In genomic region chr1:3785458-3786157, GRCh38 we compare ENCODE assay signal across 11 cellular contexts. TPM values are rescaled to one million over a fixed set of nuclear protein-coding genes. Genes with fewer than 3 reads are reported as not detected.
A peak's percentile ranks its signal among the peaks of the same experiment; 100 is the strongest.
DNase-seq lines count a peak whose midpoint lies in the region; ATAC-seq, FAIRE-seq and TF ChIP-seq lines count a peak whose summit lies in the region.
"Had no signal": no experiment of that assay in that cellular context is flagged by ENCODE, and none has a peak within 500 bp of the region (broad histone marks: within the 10 kb centered on the region; RNA-seq: fewer than 3 reads in every experiment).

No MANE protein-coding gene starts in this region.

- H3K4me3 Mint-ChIP-seq in T-cell: no peak overlapping the region
- H3K4me3 Mint-ChIP-seq: stimulated activated naive CD8-positive, alpha-beta T cell treated with anti-CD3 and anti-CD28 coated beads, Interleukin-15, Interleukin-2, amounts not matched to agents 100 ng/mL and 50 ng/mL, for 24 hours; T-helper 2 cell treated with Interferon-gamma antibody and Interleukin-4, amounts not matched to agents 5 μg/mL and 100 μg/mL, for 36 hours had no signal

- TF ChIP-seq RAD21 in A549 (conservative IDR thresholded peaks at IDR 0.05 in 1 of 2, IDR thresholded peaks at IDR 0.05 in 1 of 2) (peak; percentile 17 to 40; a peak in 2 of 5 replicates), SK-N-SH (IDR thresholded peaks at IDR 0.05; ENCODE audit: low read length) (peak; percentile 29)

- H3K27ac ChIP-seq in A549: no peak overlapping the region
- H3K27ac ChIP-seq in SK-N-SH (ENCODE audit: low read depth in 2 of 2, low read length in 1 of 2): no peak overlapping the region
- H3K27ac ChIP-seq in tibial artery: no peak overlapping the region

- TF ChIP-seq CTCF in A549 (IDR thresholded peaks at IDR 0.05) (peak; percentile 31; the same call in 2 of the 3 replicates), GM13976 (IDR thresholded peaks at IDR 0.05; ENCODE audit: borderline replicate concordance, control extremely low read depth, extremely low read depth, insufficient read depth, missing control alignments) (peak; percentile 5), SK-N-SH (IDR thresholded peaks at IDR 0.05) (peak; percentile 37), fibroblast of the aortic adventitia (IDR thresholded peaks at IDR 0.05; ENCODE audit: insufficient read depth, low read length) (peak; percentile 28), tibial artery (IDR thresholded peaks at IDR 0.05) (no peak)

- TF ChIP-seq EP300 in A549 (IDR thresholded peaks at IDR 0.05) (no peak), SK-N-SH (IDR thresholded peaks at IDR 0.05; ENCODE audit: borderline replicate concordance in 1 of 2, low read depth in 1 of 2, low read length in 1 of 2) (no peak)

- no peak for FAIRE-seq in A549 (lab: Jason Lieb, UNC)

- H3F3A ChIP-seq in SK-N-SH (replicated peaks; ENCODE audit: insufficient read depth): no peaks in the 10 kb centered on the region

- H3K27me3 ChIP-seq in SK-N-SH (ENCODE audit: insufficient read depth): no peaks in the 10 kb centered on the region
- H3K27me3 ChIP-seq in tibial artery: no peaks in the 10 kb centered on the region

- in situ Hi-C loops in GM13976 (cut with MboI; ENCODE audit: low sequenced_read_pairs, unreplicated experiment): no loop called here

- H3K9me3 ChIP-seq in A549: no peaks in the 10 kb centered on the region
- no peaks in the 10 kb centered on the region for H3K9me3 ChIP-seq in SK-N-SH
- no peaks in the 10 kb centered on the region for H3K9me3 ChIP-seq in tibial artery

- no peaks in the 10 kb centered on the region for H3K9me2 ChIP-seq in SK-N-SH

- no peaks in the 10 kb centered on the region for H3K4me1 ChIP-seq in A549
- H3K4me1 ChIP-seq in SK-N-SH (ENCODE audit: control insufficient read depth in 1 of 2, insufficient read depth in 2 of 2, low read depth in 1 of 2, low read length in 1 of 2): no peaks in the 10 kb centered on the region
- H3K4me1 ChIP-seq in tibial artery: peaks cover 0 to 9% (median 2%) of the 10 kb centered on the region in 4 donors

- DNase-seq in A549 (ENCODE audit: low read depth in 1 of 2, low spot score in 1 of 2) (no peak), GM13976 (ENCODE audit: low spot score) (no peak), SK-N-SH (peak; percentile 58), fibroblast of the aortic adventitia (ENCODE audit: low read depth) (peak; percentile 10), LoVo (ENCODE audit: low spot score) (no peak), T-cell (no peak), tibial artery (no peak)
- no peak for DNase-seq in effector CD4-positive, alpha-beta T cell
- DNase-seq: NCI-H1930 had no signal

- no peak overlapping the region for H3K4me3 ChIP-seq in A549
- no peak overlapping the region; a peak in 1 of 4 replicates for H3K4me3 ChIP-seq in SK-N-SH (ENCODE audit: low read depth in 2 of 2, low read length in 1 of 2)
- H3K4me3 ChIP-seq in fibroblast of the aortic adventitia (ENCODE audit: low read depth, low read length): no peak overlapping the region
- no peak overlapping the region for H3K4me3 ChIP-seq in tibial artery

- H3K27ac Mint-ChIP-seq in T-cell: no peak overlapping the region
- H3K27ac Mint-ChIP-seq: stimulated activated naive CD8-positive, alpha-beta T cell treated with anti-CD3 and anti-CD28 coated beads, Interleukin-15, Interleukin-2, amounts not matched to agents 100 ng/mL and 50 ng/mL, for 24 hours; T-helper 2 cell treated with Interferon-gamma antibody and Interleukin-4, amounts not matched to agents 5 μg/mL and 100 μg/mL, for 36 hours had no signal

- POLR2A ChIA-PET in A549 (lab: Yijun Ruan, JAX) (no interaction called here), SK-N-SH (lab: Yijun Ruan, JAX) (no interaction called here), T-cell (lab: Charles Lee) (no interaction called here)

- peaks cover 9 to 23% (median 9%) of the 10 kb centered on the region in 3 donors for H3K4me1 Mint-ChIP-seq in T-cell

- H3K4me2 ChIP-seq in A549 (no peak overlapping the region), SK-N-SH (no peak overlapping the region)

- peaks cover 35% of the 10 kb centered on the region; the same call in 1 of the 2 replicates for H3K79me2 ChIP-seq in SK-N-SH (ENCODE audit: insufficient read depth)

- ATAC-seq in A549: peak; percentile 58 to 80; a peak in 4 of 6 replicates
- ATAC-seq in T-cell (replicated peaks in 1 of 4): no peak

- H3K9ac ChIP-seq in SK-N-SH: no peak overlapping the region

- CTCF ChIA-PET in A549 (lab: Yijun Ruan, JAX): interaction anchor here (0.7 kb wide), 1 partner anchor 73 kb away, joined by 5 read pairs; no protein-coding TSS in a partner anchor
- CTCF ChIA-PET in SK-N-SH (lab: Yijun Ruan, JAX): interaction anchor here (0.6 to 2.9 kb wide), 4 partner anchors 10 to 117 kb away, joined by 3 to 13 read pairs (median 4); no protein-coding TSS in a partner anchor
- CTCF ChIA-PET in T-cell (lab: Charles Lee): no interaction called here

- H3K36me3 ChIP-seq in SK-N-SH (replicated peaks in 1 of 2; ENCODE audit: control insufficient read depth in 1 of 2, insufficient read depth in 2 of 2, low read length in 1 of 2): peaks cover 12 to 58% of the 10 kb centered on the region in 2 experiments
- H3K36me3 ChIP-seq in tibial artery: peaks cover 65 to 99% (median 89%) of the 10 kb centered on the region in 3 donors

- WGBS in A549 (ENCODE audit: missing lambda C conversion rate): 76% methylated on average over 14 of the region's 14 CpGs
- WGBS in SK-N-SH (ENCODE audit: low lambda C conversion rate): 92% methylated on average over 14 of the region's 14 CpGs

- no peak for TF ChIP-seq POLR2A in A549 (IDR thresholded peaks at IDR 0.05; ENCODE audit: low read length)

- H3K9me3 Mint-ChIP-seq in T-cell: no peaks in the 10 kb centered on the region
- H3K9me3 Mint-ChIP-seq: stimulated activated naive CD8-positive, alpha-beta T cell treated with anti-CD3 and anti-CD28 coated beads, Interleukin-15, Interleukin-2, amounts not matched to agents 100 ng/mL and 50 ng/mL, for 24 hours; T-helper 2 cell treated with Interferon-gamma antibody and Interleukin-4, amounts not matched to agents 5 μg/mL and 100 μg/mL, for 36 hours had no signal

- H4K20me1 ChIP-seq in SK-N-SH (ENCODE audit: insufficient read depth): peaks cover 30% of the 10 kb centered on the region

- H3K27me3 Mint-ChIP-seq in T-cell: no peaks in the 10 kb centered on the region
- H3K27me3 Mint-ChIP-seq: stimulated activated naive CD8-positive, alpha-beta T cell treated with anti-CD3 and anti-CD28 coated beads, Interleukin-15, Interleukin-2, amounts not matched to agents 100 ng/mL and 50 ng/mL, for 24 hours had no signal

- no peak overlapping the region for H2AFZ ChIP-seq in SK-N-SH (ENCODE audit: low read depth)

- peaks cover 44% of the 10 kb centered on the region for H3K36me3 Mint-ChIP-seq in T-cell

- intact Hi-C loops in tibial artery (cut with DNase I; ENCODE audit: low total_unique reads): no loop called here

TF ChIP-seq in SK-N-SH, 30 proteins besides CTCF, POLR2A, EP300 and RAD21 (continues in another document):
- no peak for TF ChIP-seq CHD2 (IDR thresholded peaks at IDR 0.05; ENCODE audit: low read length, partially characterized antibody)
- TF ChIP-seq SMC3 (IDR thresholded peaks at IDR 0.05; ENCODE audit: low read depth, low read length): no peak
- no peak for TF ChIP-seq NFIC (IDR thresholded peaks at IDR 0.05; ENCODE audit: borderline replicate concordance)
- no peak for TF ChIP-seq NRF1 (IDR thresholded peaks at IDR 0.05; ENCODE audit: low read depth, low read length)
- TF ChIP-seq RXRA (IDR thresholded peaks at IDR 0.05; ENCODE audit: borderline replicate concordance, low read depth): no peak

RNA-seq across cellular contexts. Expression of gene LRRC47, which starts 10.7 kb away (rescaled TPM):
- 37.3 and 41.6 TPM in 2 replicates for polyA plus RNA-seq in A549 (2011; rRNA removed)
- 22.0 and 22.2 TPM in 2 replicates for polyA plus RNA-seq in A549 (2012; cell fraction: cytosol; rRNA removed)
- polyA plus RNA-seq in A549 (2012; cell fraction: nucleus; rRNA removed): 24.9 and 29.3 TPM in 2 replicates
- polyA plus RNA-seq in A549 (2017; fragmentation: RNase III; extraction: RNeasy Plus Mini Kit Qiagen cat#74134 plus additional on column Dnase treatment): 26.0 to 28.5 TPM (median 26.3 TPM) in 3 replicates
- polyA minus RNA-seq in A549 (2011; rRNA and poly(A)+ RNA removed): 11.1 and 12.9 TPM in 2 replicates
- 26.9 and 34.6 TPM in 2 replicates for polyA plus RNA-seq in SK-N-SH (2012; rRNA removed)
- polyA plus RNA-seq in SK-N-SH (2012; cell fraction: cytosol; rRNA removed): 25.0 and 31.4 TPM in 2 replicates
- 52.1 and 53.1 TPM in 2 replicates for polyA plus RNA-seq in SK-N-SH (2012; cell fraction: nucleus; rRNA removed)
- 22.9 and 37.8 TPM in 2 replicates for total RNA-seq in fibroblast of the aortic adventitia (ENCODE audit: low replicate concordance)
- total RNA-seq in T-cell: 10 to 100 TPM; 37.3 to 49.1 (median 44.5) TPM

RNA-seq across cellular contexts. Expression of gene SMIM1, which starts 13.1 kb away (rescaled TPM):
- polyA plus RNA-seq in A549 (2011; rRNA removed): 0.67 and 0.74 TPM in 2 replicates
- polyA plus RNA-seq in A549 (2012; cell fraction: cytosol; rRNA removed): 0.86 and 1.8 TPM in 2 replicates
- 1.4 TPM in 1 of 2 replicates, not detected in the other for polyA plus RNA-seq in A549 (2012; cell fraction: nucleus; rRNA removed)
- 0.80 to 1.3 TPM (median 1.1 TPM) in 3 replicates for polyA plus RNA-seq in A549 (2017; fragmentation: RNase III; extraction: RNeasy Plus Mini Kit Qiagen cat#74134 plus additional on column Dnase treatment)
- 0.74 and 1.2 TPM in 2 replicates for polyA minus RNA-seq in A549 (2011; rRNA and poly(A)+ RNA removed)
- 5.9 and 6.1 TPM in 2 replicates for polyA plus RNA-seq in SK-N-SH (2012; rRNA removed)
- 3.7 and 5.5 TPM in 2 replicates for polyA plus RNA-seq in SK-N-SH (2012; cell fraction: cytosol; rRNA removed)
- polyA plus RNA-seq in SK-N-SH (2012; cell fraction: nucleus; rRNA removed): 2.6 and 4.2 TPM in 2 replicates
- total RNA-seq in fibroblast of the aortic adventitia (ENCODE audit: low replicate concordance): 4.6 TPM in 1 of 2 replicates, not detected in the other
- 1 to 10 TPM; 1.3 to 6.2 (median 4.2) TPM for total RNA-seq in T-cell

RNA-seq across cellular contexts. Expression of gene CCDC27, which starts 33.4 kb away (rescaled TPM):
- not detected in 2 replicates for polyA plus RNA-seq in A549 (2011; rRNA removed)
- not detected in 2 replicates for polyA plus RNA-seq in A549 (2012; cell fraction: cytosol; rRNA removed)
- 0.02 TPM in 1 of 2 replicates, not detected in the other for polyA plus RNA-seq in A549 (2012; cell fraction: nucleus; rRNA removed)
- polyA plus RNA-seq in A549 (2017; fragmentation: RNase III; extraction: RNeasy Plus Mini Kit Qiagen cat#74134 plus additional on column Dnase treatment): not detected in 3 replicates
- polyA minus RNA-seq in A549 (2011; rRNA and poly(A)+ RNA removed): not detected in 2 replicates
- not detected in 2 replicates for polyA plus RNA-seq in SK-N-SH (2012; rRNA removed)
- not detected in 2 replicates for polyA plus RNA-seq in SK-N-SH (2012; cell fraction: cytosol; rRNA removed)
- polyA plus RNA-seq in SK-N-SH (2012; cell fraction: nucleus; rRNA removed): not detected in 2 replicates
- total RNA-seq in fibroblast of the aortic adventitia (ENCODE audit: low replicate concordance): not detected in 2 replicates
- not detected for total RNA-seq in T-cell

Comparison
In these comparisons a context has a peak if more than half of its experiments do, and no peak if none do; other contexts are left out.
1. ATAC-seq: peak in A549 (2 of 2); none in T-cell (0 of 4).
2. DNase-seq: peak in SK-N-SH (single experiment) and fibroblast of the aortic adventitia (single experiment); none in A549 (0 of 2), GM13976 (single experiment), LoVo (single experiment), T-cell (0 of 34), effector CD4-positive, alpha-beta T cell (single experiment) and tibial artery (0 of 2).
3. CTCF ChIP-seq: peak in A549 (single experiment), GM13976 (single experiment), SK-N-SH (single experiment) and fibroblast of the aortic adventitia (single experiment); none in tibial artery (0 of 2).
4. CTCF ChIA-PET loops: an anchor here in A549 (0.7 kb wide) and SK-N-SH (0.6 to 2.9 kb wide); none called in T-cell.
5. Of the 12 proteins assayed by ChIP-seq in both A549 and SK-N-SH: peak only in A549: none; only in SK-N-SH: none; in both: CTCF and RAD21; in neither: 10.